ENCODE assay signal across 26 cellular contexts in the genomic region with DNA sequence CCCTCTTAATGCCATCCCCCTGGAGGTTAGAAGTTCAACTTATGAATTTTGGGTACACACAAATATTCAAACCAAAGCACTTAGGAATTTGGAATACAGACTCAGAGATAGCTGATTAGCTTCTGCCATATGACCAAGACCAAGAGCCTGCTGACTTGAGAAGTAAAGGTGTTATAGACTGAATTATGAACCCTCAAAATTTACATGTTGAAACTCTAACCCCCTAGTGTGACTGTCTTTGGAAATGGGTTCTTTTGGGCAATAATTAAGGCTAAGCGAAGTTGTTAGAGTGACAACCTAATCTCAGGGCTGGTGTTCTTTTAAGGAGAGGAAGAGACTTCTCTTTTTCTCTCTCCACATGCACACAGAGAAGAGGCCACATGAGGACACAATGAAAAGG.
"Had no signal": no experiment of that assay in that cellular context is flagged by ENCODE, and none has a peak within 500 bp of the region (broad histone marks: within the 10 kb centered on the region; RNA-seq: fewer than 3 reads in every experiment).

No MANE protein-coding gene starts in this region.

- DNase-seq: activated B cell treated with CpG ODN at 0.5 μM for 24 hours; activated CD4-positive, alpha-beta memory T cell treated with anti-CD3 and anti-CD28 coated beads for 36 hours; activated CD4-positive, alpha-beta T cell treated with anti-CD3 and anti-CD28 coated beads for 4 hours; activated CD4-positive, alpha-beta T cell treated with anti-CD3 and anti-CD28 coated beads, Interleukin-2, amount 10 ng/mL, durations not matched to agents 24 days and 14 days; activated CD4-positive, alpha-beta T cell treated with anti-CD3 and anti-CD28 coated beads, Interleukin-2, amount 50 U/mL, for 1 hour; activated CD4-positive, alpha-beta T cell treated with anti-CD3 and anti-CD28 coated beads, Interleukin-2, amount 50 U/mL, for 4 hours; activated CD4-positive, CD25-positive, alpha-beta regulatory T cell treated with anti-CD3 and anti-CD28 coated beads, Interleukin-2, amount 50 U/mL, for 72 hours; activated CD8-positive, alpha-beta memory T cell treated with anti-CD3 and anti-CD28 coated beads, Interleukin-2, amount 50 U/mL, for 4 hours; activated CD8-positive, alpha-beta T cell treated with anti-CD3 and anti-CD28 coated beads for 36 hours; activated effector memory CD4-positive, alpha-beta T cell treated with Interleukin-2 at 50 U/mL for 16 hours; activated gamma-delta T cell; activated naive CD4-positive, alpha-beta T cell treated with anti-CD3 and anti-CD28 coated beads, Interleukin-2, amount 10 ng/mL, durations not matched to agents 7 days and 5 days; activated naive CD4-positive, alpha-beta T cell treated with Interleukin-2 at 50 U/mL for 16 hours; activated T-cell treated with anti-CD3 and anti-CD28 coated beads for 4 hours; activated T-cell treated with anti-CD3 and anti-CD28 coated beads, Interleukin-2, amount 50 U/mL, for 1 hour; activated T-cell treated with anti-CD3 and anti-CD28 coated beads, Interleukin-2, amount 50 U/mL, for 4 hours; adrenal gland; amniotic stem cell; aorta; body of pancreas; brain microvascular endothelial cell; central memory CD4-positive, alpha-beta T cell; T-helper 2 cell; T-helper 9 cell had no signal

- H3K27me3 ChIP-seq: adrenal gland, body of pancreas, brain microvascular endothelial cell, breast epithelium had no signal

- H3K4me3 ChIP-seq: adrenal gland, body of pancreas, breast epithelium, coronary artery had no signal

- H3K27ac ChIP-seq: adrenal gland, body of pancreas, brain microvascular endothelial cell, breast epithelium, coronary artery had no signal

- ATAC-seq: activated CD8-positive, alpha-beta T cell treated with anti-CD3 and anti-CD28 coated beads for 36 hours; activated T-cell treated with anti-CD3 and anti-CD28 coated beads, Interleukin-2, amount 50 U/mL, for 4 hours; body of pancreas had no signal
